Comparison of ENCODE assay signal across 8 cellular contexts in the genomic region with DNA sequence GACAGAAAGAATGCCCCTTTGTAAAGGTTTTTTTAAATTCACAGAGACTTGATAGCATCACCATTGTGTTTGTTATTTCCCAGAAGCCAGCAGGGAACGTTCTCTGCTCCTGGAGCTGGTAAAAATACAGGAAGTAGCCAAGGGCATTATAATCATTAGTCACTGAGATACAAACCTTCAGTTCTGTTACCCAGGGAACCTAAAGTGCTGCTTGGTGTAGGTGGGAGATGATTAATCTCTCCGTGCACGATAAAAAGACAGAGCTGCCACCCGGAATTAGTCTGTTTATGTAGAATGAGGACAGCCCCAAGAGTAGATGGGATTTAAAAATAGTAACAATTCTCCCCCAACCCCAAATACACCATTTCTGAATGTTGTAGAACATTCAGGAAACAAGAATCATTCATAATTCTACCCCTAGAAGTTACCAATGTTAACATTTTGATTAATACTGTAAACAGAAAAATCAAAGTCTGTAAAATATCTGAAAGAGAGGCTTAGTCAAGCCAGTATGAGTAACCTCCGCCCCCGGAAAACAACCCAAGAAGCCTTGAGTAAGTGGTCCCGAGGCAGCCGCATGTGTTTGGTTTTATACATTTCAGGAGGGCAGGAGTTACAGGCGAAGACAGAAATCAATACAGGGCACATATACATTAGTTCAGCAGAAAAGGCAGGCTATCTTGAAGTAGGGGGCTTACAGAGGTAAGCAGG.
DNase-seq lines count a peak whose midpoint lies in the region; ATAC-seq and TF ChIP-seq lines count a peak whose summit lies in the region.

No MANE protein-coding gene starts in this region.

- intact Hi-C loops in head of caudate nucleus (cut with DNase I) = loop anchor here (5.0 to 10.0 kb wide), 3 partner anchors 112 to 475 kb away; a partner anchor contains a TSS

- no peak for TF ChIP-seq CTCF in GM20000 (IDR thresholded peaks at IDR 0.05; ENCODE audit: extremely low read depth, missing control alignments)

- DNase-seq in GM03348 (ENCODE audit: low spot score) (peak; percentile 70), NCI-H69 (lab: John Stamatoyannopoulos, UW) (peak; percentile 70), head of caudate nucleus (peak in 26 of 42 donors; percentile 19 to 79 (median 42)), GM20000 (ENCODE audit: low spot score) (no peak)
- peak; percentile 69 to 76 for DNase-seq in activated T-cell treated with anti-CD3 and anti-CD28 coated beads, Interleukin-2, amount 50 U/mL, for 48 hours
- DNase-seq in stimulated activated CD4-positive, alpha-beta T cell treated with anti-CD3 and anti-CD28 coated beads, Interleukin-15, amount 100 ng/mL, for 48 hours (ENCODE audit: low read depth in 2 of 2) = peak; percentile 53 to 58

- ATAC-seq in HG03521 (IDR thresholded peaks at IDR 0.05; ENCODE audit: unreplicated experiment) (no peak), GM21515 (IDR thresholded peaks at IDR 0.05; ENCODE audit: unreplicated experiment) (no peak)
